ENCODE assay signal across 8 cellular contexts in genomic region chr19:38647368-38647965, GRCh38. TPM values are rescaled to one million over a fixed set of nuclear protein-coding genes. Genes with fewer than 3 reads are reported as not detected.
DNase-seq lines count a peak whose midpoint lies in the region; ATAC-seq and TF ChIP-seq lines count a peak whose summit lies in the region.

TSS of gene ACTN4 (plus strand) at chr19:38647649. CDS start at chr19:38647746, 97 bp downstream.

- H3K27me3 ChIP-seq in WERI-Rb-1 (ENCODE audit: insufficient read depth, low read depth, severe bottlenecking): no peaks in the 10 kb centered on the region
- H3K27me3 ChIP-seq in breast epithelium: no peaks in the 10 kb centered on the region
- no peaks in the 10 kb centered on the region for H3K27me3 ChIP-seq in iPS-20b (ENCODE audit: insufficient read depth, low read length)

- no peak for TF ChIP-seq CTCF in AG04449 (IDR thresholded peaks at IDR 0.05; ENCODE audit: insufficient read depth, low read length, missing control alignments)
- TF ChIP-seq CTCF in WERI-Rb-1 (IDR thresholded peaks at IDR 0.05; ENCODE audit: low read depth, low read length): no peak
- no peak for TF ChIP-seq CTCF in breast epithelium (IDR thresholded peaks at IDR 0.05)

- peak; percentile 96 for TF ChIP-seq POLR2A in breast epithelium (IDR thresholded peaks at IDR 0.05)

- CTCF ChIA-PET in AG04449 (lab: Yijun Ruan, JAX): interaction anchor here (1.1 to 13.2 kb wide), 4 partner anchors 12 to 283 kb away, joined by 3 to 106 read pairs (median 3); partner anchors contain the start of genes MRPS12 and SARS2

- H3K27ac ChIP-seq in WERI-Rb-1: peak within 1 kb of the TSS; percentile 84
- peak within 1 kb of the TSS; percentile 98 to 99 for H3K27ac ChIP-seq in breast epithelium
- H3K27ac ChIP-seq in iPS-20b (ENCODE audit: low read length): peak within 1 kb of the TSS; percentile 16
- peak within 1 kb of the TSS; percentile 81 to 99 (median 95) for H3K27ac ChIP-seq in skin epidermis

- H3K9me3 ChIP-seq in WERI-Rb-1 (ENCODE audit: severe bottlenecking): no peaks in the 10 kb centered on the region
- no peaks in the 10 kb centered on the region for H3K9me3 ChIP-seq in breast epithelium
- H3K9me3 ChIP-seq in iPS-20b (ENCODE audit: insufficient read depth, low read depth, low read length): no peaks in the 10 kb centered on the region

- POLR2A ChIA-PET in AG04449 (lab: Yijun Ruan, JAX): interaction anchor here (0.6 to 3.3 kb wide), 16 partner anchors 9 to 701 kb away, joined by 3 to 27 read pairs (median 3); partner anchors contain the start of genes EIF3K and FAM98C

- peaks cover 2 to 24% of the 10 kb centered on the region in 2 donors for H3K4me1 ChIP-seq in breast epithelium
- H3K4me1 ChIP-seq in iPS-20b (ENCODE audit: insufficient read depth, low read length): peaks cover 14% of the 10 kb centered on the region

- intact Hi-C loops in breast epithelium (cut with DNase I; ENCODE audit: low total_unique reads): loop anchor here (5.0 kb wide), 1 partner anchor 200 kb away; the partner anchor contains the start of gene HNRNPL

- ATAC-seq in GM18870 (IDR thresholded peaks at IDR 0.05; ENCODE audit: unreplicated experiment) (peak; percentile 69), HG03108 (IDR thresholded peaks at IDR 0.05; ENCODE audit: unreplicated experiment) (peak; percentile 79)

- H3K4me3 ChIP-seq in AG04449 (ENCODE audit: low read depth, low read length) (peak within 1 kb of the TSS; percentile 98), WERI-Rb-1 (ENCODE audit: low read depth, low read length) (peak within 1 kb of the TSS; percentile 80), breast epithelium (peak within 1 kb of the TSS; percentile 95 to 100 (median 95)), iPS-20b (ENCODE audit: low read length) (peak within 1 kb of the TSS; percentile 94), skin epidermis (peak within 1 kb of the TSS; percentile 62 to 99 (median 89))

- H3K36me3 ChIP-seq in WERI-Rb-1 (peaks cover 4% of the 10 kb centered on the region; the same call in 1 of the 2 replicates), breast epithelium (no peaks in the 10 kb centered on the region), iPS-20b (ENCODE audit: insufficient read depth, low read depth, low read length) (no peaks in the 10 kb centered on the region)

- H3K9ac ChIP-seq in iPS-20b (ENCODE audit: low read depth, low read length): peak within 1 kb of the TSS; percentile 94

- DNase-seq in AG04449 (ENCODE audit: low read depth, low spot score): no peak
- peak; percentile 98 for DNase-seq in NCI-H2196 (lab: John Stamatoyannopoulos, UW; ENCODE audit: unreplicated experiment)
- peak; percentile 98 for DNase-seq in WERI-Rb-1
- DNase-seq in breast epithelium (ENCODE audit: low spot score in 2 of 2): peak; percentile 98 to 99

RNA-seq across cellular contexts. Expression of gene ACTN4, which starts in this region (rescaled TPM):
- total RNA-seq in breast epithelium: 100 to 1,000 TPM; 182 to 296 (median 269) TPM

Comparison
In these comparisons a context has a peak if more than half of its experiments do, and no peak if none do; other contexts are left out.
1. H3K27ac ChIP-seq: peak in every context shown above with its lines; median percentile 98 in breast epithelium; 95 in skin epidermis; 84 in WERI-Rb-1; 16 in iPS-20b.